9 cellular contexts compared by ENCODE assay signal in the genomic region with DNA sequence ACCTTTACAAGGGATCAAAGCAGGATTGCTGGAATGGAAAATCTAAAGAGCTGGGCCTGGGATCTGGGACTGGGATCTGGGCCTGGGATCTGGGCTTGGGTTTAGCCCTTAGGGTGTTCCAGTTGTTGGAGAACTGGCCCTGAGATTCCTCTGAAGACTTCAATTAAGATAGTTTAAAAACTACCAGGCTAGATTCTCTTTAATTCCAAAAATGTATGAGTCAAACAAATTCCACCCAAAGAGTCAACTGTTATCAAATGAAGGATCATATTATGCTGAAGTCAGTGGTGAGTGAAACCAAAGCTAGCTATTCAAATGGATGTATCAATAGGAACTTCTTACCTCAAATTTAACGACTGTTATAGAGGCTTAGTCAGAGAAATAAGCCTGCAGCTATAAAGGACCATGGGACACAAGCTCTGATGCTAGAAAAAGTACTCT. TPM values are rescaled to one million over a fixed set of nuclear protein-coding genes. Genes with fewer than 3 reads are reported as not detected.
DNase-seq lines count a peak whose midpoint lies in the region; ATAC-seq and TF ChIP-seq lines count a peak whose summit lies in the region.
"Had no signal": no experiment of that assay in that cellular context is flagged by ENCODE, and none has a peak within 500 bp of the region (broad histone marks: within the 10 kb centered on the region; RNA-seq: fewer than 3 reads in every experiment).

No MANE protein-coding gene starts in this region.

- H3K4me1 ChIP-seq in gastrocnemius medialis, result peaks cover 46 to 57% of the 10 kb centered on the region in 2 donors

- H3K36me3 ChIP-seq in gastrocnemius medialis, result no peaks in the 10 kb centered on the region

- TF ChIP-seq POLR2A in gastrocnemius medialis (IDR thresholded peaks at IDR 0.05), result no peak
- TF ChIP-seq POLR2A in erythroblast (IDR thresholded peaks at IDR 0.05; ENCODE audit: low read length), result no peak

- TF ChIP-seq CTCF in gastrocnemius medialis (IDR thresholded peaks at IDR 0.05 in 4 of 5, conservative IDR thresholded peaks at IDR 0.05 in 1 of 5) (no peak), GM10248 (IDR thresholded peaks at IDR 0.05; ENCODE audit: control extremely low read depth, extremely low read depth, low read depth, missing control alignments) (no peak)

- in situ Hi-C loops in Caki2 (cut with HindIII; ENCODE audit: low pct_unique_long_range_greater_than_20kb, low sequenced_read_pairs), result no loop called here
- in situ Hi-C loops in gastrocnemius medialis (cut with MboI; ENCODE audit: low sequenced_read_pairs in 4 of 4), result no loop called here

- ATAC-seq in SK-N-SH treated with all-trans-retinoic acid at 6 μM for 48 hours (peak; percentile 60), gastrocnemius medialis (no peak), HG02642 (IDR thresholded peaks at IDR 0.05; ENCODE audit: poor library complexity, unreplicated experiment) (no peak)

- H3K27ac ChIP-seq in gastrocnemius medialis, result peak overlapping the region; percentile 80 to 86 (median 82)

- no peaks in the 10 kb centered on the region for H3K27me3 ChIP-seq in gastrocnemius medialis

- POLR2A ChIA-PET in GM10248 (lab: Yijun Ruan, JAX), result interaction anchor here (0.6 kb wide), 2 partner anchors 115 to 977 kb away, joined by 3 to 4 read pairs; no protein-coding TSS in a partner anchor

- intact Hi-C loops in gastrocnemius medialis (cut with DNase I; ENCODE audit: low total_unique reads), result loop anchor here (5.0 kb wide), 1 partner anchor 130 kb away; a partner anchor contains a TSS

- CTCF ChIA-PET in GM10248 (lab: Yijun Ruan, JAX), result interaction anchor here (1.0 to 2.1 kb wide), 6 partner anchors 10 to 32 kb away, joined by 3 to 6 read pairs (median 6); no protein-coding TSS in a partner anchor

- H3K9me3 ChIP-seq in gastrocnemius medialis, result no peaks in the 10 kb centered on the region

- no peak overlapping the region for H3K4me3 ChIP-seq in gastrocnemius medialis

- DNase-seq in Caki2 (ENCODE audit: low read depth) (peak; percentile 62), fibroblast of peridontal ligament (ENCODE audit: extremely low read depth) (peak; percentile 86), gastrocnemius medialis (no peak), NCI-H2171 (lab: John Stamatoyannopoulos, UW) (no peak), GM10248 (ENCODE audit: extremely low spot score) (no peak), erythroblast (lab: John Stamatoyannopoulos, UW) (no peak)
- DNase-seq: activated T-cell treated with anti-CD3 and anti-CD28 coated beads, Interleukin-2, amount 50 U/mL, for 24 hours had no signal

TF ChIP-seq in SK-N-SH treated with all-trans-retinoic acid at 6 μM for 48 hours, 23 proteins besides CTCF, POLR2A, EP300 and RAD21:
- no peak for TF ChIP-seq CSDC2 (CRISPR knock-in tag; IDR thresholded peaks at IDR 0.05)
- TF ChIP-seq ISL1 (CRISPR knock-in tag; IDR thresholded peaks at IDR 0.05), result peak; percentile 62; the same call in 1 of the 2 replicates
- TF ChIP-seq, protein P1, sequence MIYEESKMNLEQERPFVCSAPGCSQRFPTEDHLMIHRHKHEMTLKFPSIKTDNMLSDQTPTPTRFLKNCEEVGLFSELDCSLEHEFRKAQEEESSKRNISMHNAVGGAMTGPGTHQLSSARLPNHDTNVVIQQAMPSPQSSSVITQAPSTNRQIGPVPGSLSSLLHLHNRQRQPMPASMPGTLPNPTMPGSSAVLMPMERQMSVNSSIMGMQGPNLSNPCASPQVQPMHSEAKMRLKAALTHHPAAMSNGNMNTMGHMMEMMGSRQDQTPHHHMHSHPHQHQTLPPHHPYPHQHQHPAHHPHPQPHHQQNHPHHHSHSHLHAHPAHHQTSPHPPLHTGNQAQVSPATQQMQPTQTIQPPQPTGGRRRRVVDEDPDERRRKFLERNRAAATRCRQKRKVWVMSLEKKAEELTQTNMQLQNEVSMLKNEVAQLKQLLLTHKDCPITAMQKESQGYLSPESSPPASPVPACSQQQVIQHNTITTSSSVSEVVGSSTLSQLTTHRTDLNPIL (CRISPR knock-in tag; IDR thresholded peaks at IDR 0.05; ENCODE audit: low read depth), result no peak
- TF ChIP-seq ZNF70 (CRISPR knock-in tag; IDR thresholded peaks at IDR 0.05), result no peak
- no peak for TF ChIP-seq ZNF8 (CRISPR knock-in tag; IDR thresholded peaks at IDR 0.05)

RNA-seq across cellular contexts. Expression of a gene that starts 40.5 kb away (rescaled TPM):
- total RNA-seq in Caki2 (2014; rRNA removed; shearing (Covaris generic); ENCODE audit: low replicate concordance), result 22.0 and 25.7 TPM in 2 replicates
- total RNA-seq in gastrocnemius medialis, result 10 to 100 TPM in 1 of 4 donors, 1 to 10 TPM in 3; 7.4 to 24.5 (median 8.8) TPM

Comparison
In these comparisons a context has a peak if more than half of its experiments do, and no peak if none do; other contexts are left out.
1. DNase-seq: peak in Caki2 (single experiment) and fibroblast of peridontal ligament (single experiment); none in gastrocnemius medialis (0 of 2), NCI-H2171 (single experiment), GM10248 (single experiment) and erythroblast (0 of 2).